In genomic region chr1:172144445-172145060, GRCh38 we compare ENCODE assay signal across 7 cellular contexts.
DNase-seq lines count a peak whose midpoint lies in the region; ATAC-seq, FAIRE-seq and TF ChIP-seq lines count a peak whose summit lies in the region.

No MANE protein-coding gene starts in this region.

- FAIRE-seq in endometrium (lab: Jason Lieb, UNC): peak; percentile 92

- H3K27me3 Mint-ChIP-seq in type B pancreatic cell: no peaks in the 10 kb centered on the region

- peaks cover 8% of the 10 kb centered on the region for H3K36me3 Mint-ChIP-seq in type B pancreatic cell

- H3K4me1 Mint-ChIP-seq in type B pancreatic cell (ENCODE audit: unreplicated experiment): peaks cover 34% of the 10 kb centered on the region

- no peaks in the 10 kb centered on the region for H3K9me3 Mint-ChIP-seq in type B pancreatic cell

- peak overlapping the region; percentile 47 for H3K27ac Mint-ChIP-seq in type B pancreatic cell

- peak overlapping the region; percentile 92 for H3K4me3 Mint-ChIP-seq in type B pancreatic cell

- H3K4me3 ChIP-seq in MG63: peak overlapping the region; percentile 55

- no peaks in the 10 kb centered on the region for H3K9me3 ChIP-seq in MG63

- H3K36me3 ChIP-seq in MG63: no peaks in the 10 kb centered on the region

- no peaks in the 10 kb centered on the region for H3K27me3 ChIP-seq in MG63

- TF ChIP-seq CTCF in type B pancreatic cell (conservative IDR thresholded peaks at IDR 0.05): no peak

- ATAC-seq in GM18519 (IDR thresholded peaks at IDR 0.05; ENCODE audit: low FRiP score, unreplicated experiment): no peak
- ATAC-seq in GM18867 (IDR thresholded peaks at IDR 0.05; ENCODE audit: unreplicated experiment): no peak

- DNase-seq in MG63 (peak; percentile 93), mucosa of gallbladder (ENCODE audit: low spot score) (peak; percentile 76), type B pancreatic cell (ENCODE audit: extremely low spot score, unreplicated experiment) (peak; percentile 84), NCI-H226 (no peak)
